Comparison of ENCODE assay signal across 1 cellular context in the genomic region with DNA sequence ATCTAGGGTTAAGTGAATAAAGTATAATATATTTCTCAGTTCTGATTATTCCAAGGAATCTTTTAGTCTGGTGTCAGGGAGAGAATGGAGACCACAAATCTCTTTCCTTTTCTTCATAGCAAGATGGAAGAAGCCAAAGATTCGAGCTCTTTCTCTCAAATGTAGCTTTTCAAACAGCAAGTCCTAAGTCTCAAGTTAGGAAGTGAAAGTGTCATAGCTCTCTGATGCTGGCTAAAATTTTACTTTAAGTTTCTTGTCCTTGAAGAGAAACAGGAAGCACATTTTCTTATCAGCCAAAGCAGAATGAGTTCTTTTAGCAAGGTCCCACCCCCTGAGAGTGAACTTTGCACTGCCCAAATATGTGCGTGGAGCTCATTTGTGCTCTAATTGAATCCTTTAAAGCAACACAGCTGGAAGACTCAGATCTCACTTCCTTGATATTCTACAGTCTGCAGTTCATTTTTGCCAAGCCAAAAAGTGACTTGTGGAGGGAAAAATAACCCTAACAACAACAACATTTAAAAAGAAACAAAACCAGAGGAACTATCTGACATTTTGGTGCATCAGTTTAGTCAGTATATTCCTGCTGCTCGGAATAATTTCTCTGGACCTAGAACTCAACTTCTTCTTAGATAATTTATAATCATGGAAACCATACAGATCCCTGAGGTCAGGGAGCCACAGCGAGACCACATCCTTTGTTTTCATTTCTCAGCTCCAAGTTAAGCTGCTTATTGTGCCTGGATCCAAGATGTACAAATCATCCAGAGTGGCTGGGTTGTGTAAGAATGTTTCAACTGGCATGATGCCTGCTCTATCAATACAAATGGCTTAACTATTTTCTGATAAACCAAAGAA.
TF ChIP-seq lines count a peak whose summit lies in the region.

No MANE protein-coding gene starts in this region.

TF ChIP-seq in GM12878, 131 proteins besides CTCF, POLR2A, EP300 and RAD21 (continued from another document and continues in another):
- TF ChIP-seq PRDM15 (CRISPR knock-in tag; IDR thresholded peaks at IDR 0.05) (no peak), TCF3 (IDR thresholded peaks at IDR 0.05; ENCODE audit: borderline replicate concordance, insufficient read depth, low read depth, low read length) (no peak), PML (IDR thresholded peaks at IDR 0.05; ENCODE audit: low read length) (no peak), ELK1 (IDR thresholded peaks at IDR 0.05; ENCODE audit: low read depth, low read length) (no peak; the same call in 1 of the 2 replicates), NR2F1 (conservative IDR thresholded peaks at IDR 0.05) (peak; percentile 62; the same call in 1 of the 2 replicates), MLLT1 (IDR thresholded peaks at IDR 0.05) (0 out of 2 replicates have a peak, but pooled peaks have one; percentile 22), KLF5 (IDR thresholded peaks at IDR 0.05; ENCODE audit: partially characterized antibody) (no peak), BCL11A (IDR thresholded peaks at IDR 0.05; ENCODE audit: low read depth, low read length) (0 out of 2 replicates have a peak, but pooled peaks have one; percentile 20), PAX8 (IDR thresholded peaks at IDR 0.05) (0 out of 2 replicates have a peak, but pooled peaks have one; percentile 7), STAT1 (conservative IDR thresholded peaks at IDR 0.05) (no peak), CREB1 (IDR thresholded peaks at IDR 0.05; ENCODE audit: low read depth) (no peak), CHD2 (IDR thresholded peaks at IDR 0.05; ENCODE audit: borderline replicate concordance, low read depth, low read length) (peak; percentile 39; the same call in 1 of the 2 replicates), SPI1 (IDR thresholded peaks at IDR 0.05; ENCODE audit: borderline replicate concordance, insufficient read depth, low read depth, low read length) (peak; percentile 90), ZBTB33 (IDR thresholded peaks at IDR 0.05) (no peak), SIX5 (IDR thresholded peaks at IDR 0.05; ENCODE audit: low read depth, low read length, severe bottlenecking) (no peak), CBX5 (IDR thresholded peaks at IDR 0.05; ENCODE audit: low read depth) (0 out of 2 replicates have a peak, but pooled peaks have one; percentile 79), NFIC (IDR thresholded peaks at IDR 0.05; ENCODE audit: low read depth, low read length) (peak; percentile 23; the same call in 1 of the 2 replicates), NFYA (IDR thresholded peaks at IDR 0.05; ENCODE audit: borderline replicate concordance, low read depth, low read length) (no peak), ZNF592 (IDR thresholded peaks at IDR 0.05) (no peak), BRCA1 (IDR thresholded peaks at IDR 0.05; ENCODE audit: low read depth, low read length) (no peak), E2F4 (IDR thresholded peaks at IDR 0.05; ENCODE audit: low read depth, low read length) (no peak), TAF1 (IDR thresholded peaks at IDR 0.05; ENCODE audit: borderline replicate concordance, low read depth, low read length) (no peak), IKZF2 (IDR thresholded peaks at IDR 0.05) (peak; percentile 71 to 76), GABPA (IDR thresholded peaks at IDR 0.05; ENCODE audit: low read depth) (peak; percentile 30; the same call in 1 of the 2 replicates), BHLHE40 (IDR thresholded peaks at IDR 0.05; ENCODE audit: borderline replicate concordance in 1 of 2, low read depth in 2 of 2, low read length in 1 of 2) (no peak), ZNF384 (IDR thresholded peaks at IDR 0.05; ENCODE audit: borderline replicate concordance, low read depth, low read length) (no peak), ASH2L (IDR thresholded peaks at IDR 0.05; ENCODE audit: borderline replicate concordance, low read depth) (no peak), SIN3A (IDR thresholded peaks at IDR 0.05; ENCODE audit: low read depth, low read length) (peak; percentile 51; the same call in 1 of the 2 replicates), NRF1 (conservative IDR thresholded peaks at IDR 0.05; ENCODE audit: low read depth, low read length) (no peak)
- TF ChIP-seq, protein P1, sequence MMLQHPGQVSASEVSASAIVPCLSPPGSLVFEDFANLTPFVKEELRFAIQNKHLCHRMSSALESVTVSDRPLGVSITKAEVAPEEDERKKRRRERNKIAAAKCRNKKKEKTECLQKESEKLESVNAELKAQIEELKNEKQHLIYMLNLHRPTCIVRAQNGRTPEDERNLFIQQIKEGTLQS (IDR thresholded peaks at IDR 0.05; ENCODE audit: borderline replicate concordance, extremely low read depth, low read depth, low read length) = no peak
- TF ChIP-seq, protein P2, sequence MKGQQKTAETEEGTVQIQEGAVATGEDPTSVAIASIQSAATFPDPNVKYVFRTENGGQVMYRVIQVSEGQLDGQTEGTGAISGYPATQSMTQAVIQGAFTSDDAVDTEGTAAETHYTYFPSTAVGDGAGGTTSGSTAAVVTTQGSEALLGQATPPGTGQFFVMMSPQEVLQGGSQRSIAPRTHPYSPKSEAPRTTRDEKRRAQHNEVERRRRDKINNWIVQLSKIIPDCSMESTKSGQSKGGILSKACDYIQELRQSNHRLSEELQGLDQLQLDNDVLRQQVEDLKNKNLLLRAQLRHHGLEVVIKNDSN (IDR thresholded peaks at IDR 0.05; ENCODE audit: borderline replicate concordance, extremely low read length, insufficient read depth, low read depth, low read length) = no peak
- TF ChIP-seq, protein P3, sequence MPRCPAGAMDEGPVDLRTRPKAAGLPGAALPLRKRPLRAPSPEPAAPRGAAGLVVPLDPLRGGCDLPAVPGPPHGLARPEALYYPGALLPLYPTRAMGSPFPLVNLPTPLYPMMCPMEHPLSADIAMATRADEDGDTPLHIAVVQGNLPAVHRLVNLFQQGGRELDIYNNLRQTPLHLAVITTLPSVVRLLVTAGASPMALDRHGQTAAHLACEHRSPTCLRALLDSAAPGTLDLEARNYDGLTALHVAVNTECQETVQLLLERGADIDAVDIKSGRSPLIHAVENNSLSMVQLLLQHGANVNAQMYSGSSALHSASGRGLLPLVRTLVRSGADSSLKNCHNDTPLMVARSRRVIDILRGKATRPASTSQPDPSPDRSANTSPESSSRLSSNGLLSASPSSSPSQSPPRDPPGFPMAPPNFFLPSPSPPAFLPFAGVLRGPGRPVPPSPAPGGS (IDR thresholded peaks at IDR 0.05; ENCODE audit: borderline replicate concordance, insufficient read depth, low read depth, low read length, poor library complexity, severe bottlenecking) = no peak
- TF ChIP-seq, protein P4, sequence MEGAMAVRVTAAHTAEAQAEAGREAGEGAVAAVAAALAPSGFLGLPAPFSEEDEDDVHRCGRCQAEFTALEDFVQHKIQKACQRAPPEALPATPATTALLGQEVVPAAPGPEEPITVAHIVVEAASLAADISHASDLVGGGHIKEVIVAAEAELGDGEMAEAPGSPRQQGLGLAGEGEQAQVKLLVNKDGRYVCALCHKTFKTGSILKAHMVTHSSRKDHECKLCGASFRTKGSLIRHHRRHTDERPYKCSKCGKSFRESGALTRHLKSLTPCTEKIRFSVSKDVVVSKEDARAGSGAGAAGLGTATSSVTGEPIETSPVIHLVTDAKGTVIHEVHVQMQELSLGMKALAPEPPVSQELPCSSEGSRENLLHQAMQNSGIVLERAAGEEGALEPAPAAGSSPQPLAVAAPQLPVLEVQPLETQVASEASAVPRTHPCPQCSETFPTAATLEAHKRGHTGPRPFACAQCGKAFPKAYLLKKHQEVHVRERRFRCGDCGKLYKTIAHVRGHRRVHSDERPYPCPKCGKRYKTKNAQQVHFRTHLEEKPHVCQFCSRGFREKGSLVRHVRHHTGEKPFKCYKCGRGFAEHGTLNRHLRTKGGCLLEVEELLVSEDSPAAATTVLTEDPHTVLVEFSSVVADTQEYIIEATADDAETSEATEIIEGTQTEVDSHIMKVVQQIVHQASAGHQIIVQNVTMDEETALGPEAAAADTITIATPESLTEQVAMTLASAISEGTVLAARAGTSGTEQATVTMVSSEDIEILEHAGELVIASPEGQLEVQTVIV (IDR thresholded peaks at IDR 0.05; ENCODE audit: borderline replicate concordance, partially characterized antibody) = no peak
